ENCODE assay signal across 22 cellular contexts in genomic region chr4:6368601-6369000, GRCh38.
"Had no signal": no experiment of that assay in that cellular context is flagged by ENCODE, and none has a peak within 500 bp of the region (broad histone marks: within the 10 kb centered on the region; RNA-seq: fewer than 3 reads in every experiment).

No MANE protein-coding gene starts in this region.

- H3K36me3 ChIP-seq: left lung, neural progenitor cell, prostate gland, spleen, tibial artery had no signal

- H3K27me3 Mint-ChIP-seq: dendritic cell treated with granulocyte-macrophage colony-stimulating factor and Interleukin-4, amounts not matched to agents 40 ng/mL and 50 ng/mL, for 4 days had no signal

- H3K27ac ChIP-seq: foreskin keratinocyte, left lung, neural progenitor cell, prostate gland, spleen, tibial artery, WERI-Rb-1 had no signal

- H2AFZ ChIP-seq: neural progenitor cell had no signal

- H3K27ac Mint-ChIP-seq: activated naive CD4-positive, alpha-beta T cell treated with anti-CD3 and anti-CD28 coated beads, Interleukin-2, amount 50 U/mL, for 72 hours; activated T-helper 17 cell treated with anti-CD3 and anti-CD28 coated beads, Interleukin-2, amount 50 U/mL, for 72 hours; dendritic cell treated with granulocyte-macrophage colony-stimulating factor and Interleukin-4, amounts not matched to agents 40 ng/mL and 50 ng/mL, for 4 days; naive thymus-derived CD4-positive, alpha-beta T cell; neural progenitor cell had no signal

- H3K4me3 ChIP-seq: left lung, neural progenitor cell, prostate gland, spleen, tibial artery had no signal

- DNase-seq: activated CD4-positive, alpha-beta T cell treated with anti-CD3 and anti-CD28 coated beads, Interleukin-2, amount 50 U/mL, for 1 hour; activated CD4-positive, CD25-positive, alpha-beta regulatory T cell treated with anti-CD3 and anti-CD28 coated beads, Interleukin-2, amount 50 U/mL, for 72 hours; activated T-cell treated with anti-CD3 and anti-CD28 coated beads, Interleukin-2, amount 50 U/mL, for 1 hour; amniotic stem cell; effector CD4-positive, alpha-beta T cell; erythroblast; foreskin keratinocyte; naive thymus-derived CD4-positive, alpha-beta T cell; spleen; stimulated activated CD4-positive, alpha-beta T cell treated with anti-CD3 and anti-CD28 coated beads, Interleukin-4, amount 100 ng/mL, for 1 hour; stimulated activated naive CD4-positive, alpha-beta T cell treated with Interleukin-2 at 50 U/mL for 16 hours; tibial artery; WERI-Rb-1 had no signal

- H3K4me2 ChIP-seq: neural progenitor cell had no signal

- H3K4me3 Mint-ChIP-seq: activated T-helper 17 cell treated with anti-CD3 and anti-CD28 coated beads, Interleukin-2, amount 50 U/mL, for 72 hours; dendritic cell treated with granulocyte-macrophage colony-stimulating factor and Interleukin-4, amounts not matched to agents 40 ng/mL and 50 ng/mL, for 4 days; naive thymus-derived CD4-positive, alpha-beta T cell had no signal

- H3K4me1 Mint-ChIP-seq: activated T-helper 17 cell treated with anti-CD3 and anti-CD28 coated beads, Interleukin-2, amount 50 U/mL, for 72 hours; naive thymus-derived CD4-positive, alpha-beta T cell had no signal

- H3K9ac ChIP-seq: neural progenitor cell had no signal

- H3K9me3 Mint-ChIP-seq: activated naive CD4-positive, alpha-beta T cell treated with anti-CD3 and anti-CD28 coated beads, Interleukin-2, amount 50 U/mL, for 72 hours; activated T-helper 17 cell treated with anti-CD3 and anti-CD28 coated beads, Interleukin-2, amount 50 U/mL, for 72 hours; dendritic cell treated with granulocyte-macrophage colony-stimulating factor and Interleukin-4, amounts not matched to agents 40 ng/mL and 50 ng/mL, for 4 days; neural progenitor cell had no signal

- H3K4me1 ChIP-seq: foreskin keratinocyte, left lung, prostate gland, tibial artery had no signal

- H3K9me3 ChIP-seq: left lung, prostate gland, spleen, tibial artery had no signal

- FAIRE-seq: endometrium, keratinocyte, TTC549 had no signal

- H3K27me3 ChIP-seq: foreskin keratinocyte, neural progenitor cell had no signal

- H3K36me3 Mint-ChIP-seq: activated naive CD4-positive, alpha-beta T cell treated with anti-CD3 and anti-CD28 coated beads, Interleukin-2, amount 50 U/mL, for 72 hours; naive thymus-derived CD4-positive, alpha-beta T cell; neural progenitor cell had no signal
